8 cellular contexts compared by ENCODE assay signal in the genomic region with DNA sequence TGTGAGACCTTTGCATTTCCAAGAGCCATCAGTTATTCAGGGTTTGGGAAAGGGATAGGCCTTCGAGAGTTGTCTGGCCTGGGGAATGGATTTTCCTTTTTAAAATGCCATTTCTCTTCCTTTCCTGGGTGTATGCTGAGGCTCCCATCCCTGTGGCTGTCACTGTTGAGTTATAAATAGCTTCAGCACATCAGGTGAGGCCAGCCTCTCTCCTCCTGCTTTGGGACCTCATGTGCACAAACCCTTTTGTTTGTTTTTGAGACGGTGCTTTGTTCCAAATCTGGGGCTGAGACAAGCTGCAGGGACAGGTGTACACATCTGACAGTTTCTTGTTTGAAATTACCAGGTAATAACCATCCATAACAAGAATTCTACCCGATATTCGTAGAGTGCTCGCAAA. TPM values are rescaled to one million over a fixed set of nuclear protein-coding genes. Genes with fewer than 3 reads are reported as not detected.
DNase-seq lines count a peak whose midpoint lies in the region; ATAC-seq and TF ChIP-seq lines count a peak whose summit lies in the region.

No MANE protein-coding gene starts in this region.

- H3K27ac ChIP-seq in DND-41 (ENCODE audit: low read length) (no peak overlapping the region), RWPE1 (peak overlapping the region; percentile 97), esophagus muscularis mucosa (replicated peaks in 1 of 4) (peak overlapping the region; percentile 99 to 100 (median 99)), psoas muscle (peak overlapping the region; percentile 98)

- no peak for TF ChIP-seq POLR2A in esophagus muscularis mucosa (IDR thresholded peaks at IDR 0.05; ENCODE audit: low read depth)

- no peak for ATAC-seq in DND-41 (ENCODE audit: insufficient read depth, low read depth)
- no peak for ATAC-seq in psoas muscle
- no peak for ATAC-seq in HG03565 (IDR thresholded peaks at IDR 0.05; ENCODE audit: unreplicated experiment)
- no peak for ATAC-seq in GM21390 (IDR thresholded peaks at IDR 0.05; ENCODE audit: unreplicated experiment)
- ATAC-seq in GM21528 (IDR thresholded peaks at IDR 0.05; ENCODE audit: low FRiP score, unreplicated experiment) = no peak

- intact Hi-C loops in esophagus muscularis mucosa (cut with DNase I) = no loop called here
- intact Hi-C loops in psoas muscle (cut with DNase I) = no loop called here
- intact Hi-C loops in posterior cingulate gyrus (cut with DNase I) = loop anchor here (5.0 kb wide), 1 partner anchor 431 kb away; a partner anchor contains a TSS

- H3K9me3 ChIP-seq in DND-41 (ENCODE audit: insufficient read depth, low read length, severe bottlenecking) (no peaks in the 10 kb centered on the region), esophagus muscularis mucosa (no peaks in the 10 kb centered on the region), psoas muscle (no peaks in the 10 kb centered on the region)

- H3K4me3 ChIP-seq in DND-41 (ENCODE audit: low read depth in 1 of 2, low read length in 2 of 2) = peak overlapping the region in 1 of 2 experiments; percentile 79; a peak in 2 of 4 replicates
- peak overlapping the region; percentile 85 to 96 (median 88) for H3K4me3 ChIP-seq in esophagus muscularis mucosa
- H3K4me3 ChIP-seq in psoas muscle = peak overlapping the region; percentile 88

- no peak overlapping the region for H2AFZ ChIP-seq in DND-41 (ENCODE audit: low read depth, low read length)

- H3K27me3 ChIP-seq in DND-41 (ENCODE audit: insufficient read depth, low read length, poor library complexity) (no peaks in the 10 kb centered on the region), esophagus muscularis mucosa (no peaks in the 10 kb centered on the region), psoas muscle (ENCODE audit: insufficient read depth in 3 of 3, low read length in 2 of 3) (no peaks in the 10 kb centered on the region)

- 65% methylated on average over 5 of the region's 5 CpGs for WGBS in esophagus muscularis mucosa
- WGBS in psoas muscle, 3 donors = 52 to 60% (median 53%) methylated on average over 5 of the region's 5 CpGs

- H3K4me1 ChIP-seq in DND-41 (ENCODE audit: insufficient read depth, low read length) = peaks cover 23% of the 10 kb centered on the region
- H3K4me1 ChIP-seq in esophagus muscularis mucosa = peaks cover 27 to 69% (median 43%) of the 10 kb centered on the region in 4 donors
- H3K4me1 ChIP-seq in psoas muscle = peaks cover 20% of the 10 kb centered on the region

- TF ChIP-seq EP300 in esophagus muscularis mucosa (IDR thresholded peaks at IDR 0.05) = no peak

- H3K79me2 ChIP-seq in DND-41 (ENCODE audit: insufficient read depth, low read length) = no peaks in the 10 kb centered on the region

- H3K4me2 ChIP-seq in DND-41 (ENCODE audit: insufficient read depth, low read length) = peak overlapping the region; percentile 96

- H3K9ac ChIP-seq in DND-41 (ENCODE audit: low read depth, low read length) = peak overlapping the region; percentile 77; the same call in 1 of the 2 replicates

- POLR2A ChIA-PET in RWPE1 (lab: Yijun Ruan, JAX; ENCODE audit: low non-redundant PET) = no interaction called here

- TF ChIP-seq CTCF in DND-41 (IDR thresholded peaks at IDR 0.05; ENCODE audit: borderline replicate concordance, extremely low read depth, low read length, poor library complexity, severe bottlenecking) (no peak), RWPE1 (conservative IDR thresholded peaks at IDR 0.05; ENCODE audit: low read depth) (no peak), esophagus muscularis mucosa (IDR thresholded peaks at IDR 0.05) (no peak), psoas muscle (IDR thresholded peaks at IDR 0.05) (no peak)

- no peaks in the 10 kb centered on the region for H4K20me1 ChIP-seq in DND-41 (ENCODE audit: insufficient read depth, low read length)

- CTCF ChIA-PET in RWPE1 (lab: Yijun Ruan, JAX) = no interaction called here

- DNase-seq in DND-41 (no peak), RWPE1 (ENCODE audit: low spot score) (no peak), esophagus muscularis mucosa (ENCODE audit: extremely low spot score) (no peak), psoas muscle (no peak), posterior cingulate gyrus (no peak)

- H3K36me3 ChIP-seq in DND-41 (ENCODE audit: insufficient read depth, low read length) (peaks cover 4% of the 10 kb centered on the region), esophagus muscularis mucosa (peaks cover 8 to 17% (median 12%) of the 10 kb centered on the region in 4 donors), psoas muscle (ENCODE audit: insufficient read depth in 1 of 2, low read depth in 1 of 2) (peaks cover 0 to 9% of the 10 kb centered on the region in 2 donors)

RNA-seq across cellular contexts. Expression of a gene that starts 1.3 kb away (rescaled TPM):
- total RNA-seq in esophagus muscularis mucosa (10 to 100 TPM; 19.5 to 47.8 (median 36.6) TPM), psoas muscle (10 to 100 TPM; 11.7 to 23.9 (median 16.1) TPM)
- polyA plus RNA-seq in psoas muscle = 1 to 10 TPM; 2.0 to 7.8 (median 6.2) TPM
